In the genomic region with DNA sequence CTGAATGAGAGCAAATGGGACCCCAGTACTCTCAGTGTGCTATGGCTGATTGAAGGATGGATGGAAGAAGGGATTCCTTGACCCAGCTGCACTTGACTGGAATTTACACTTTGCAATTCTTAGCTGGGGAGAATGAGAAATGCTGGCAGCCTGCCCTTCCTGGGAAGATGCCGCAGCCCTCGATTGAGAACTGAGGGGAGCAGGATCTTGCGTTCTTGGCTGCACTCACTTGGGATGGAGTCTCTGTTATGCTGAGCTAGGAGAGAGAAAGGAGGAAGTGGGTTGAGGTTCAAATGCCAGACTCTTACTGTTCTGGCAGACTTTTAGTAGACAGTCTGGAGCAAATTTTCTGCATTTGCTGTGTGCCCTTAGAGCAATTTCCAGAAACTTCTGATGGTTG, we compare ENCODE assay signal across 20 cellular contexts.
DNase-seq lines count a peak whose midpoint lies in the region; ATAC-seq and TF ChIP-seq lines count a peak whose summit lies in the region.
"Had no signal": no experiment of that assay in that cellular context is flagged by ENCODE, and none has a peak within 500 bp of the region (broad histone marks: within the 10 kb centered on the region; RNA-seq: fewer than 3 reads in every experiment).

No MANE protein-coding gene starts in this region.

- H3K9me3 ChIP-seq in MG63 (0 out of 2 replicates have a peak, but pooled peaks cover 2% of the 10 kb centered on the region), gastroesophageal sphincter (no peaks in the 10 kb centered on the region), trophoblast cell (ENCODE audit: insufficient read depth, low read depth, low read length) (peaks cover 8% of the 10 kb centered on the region)

- H3K4me3 ChIP-seq in MG63 (no peak overlapping the region), gastroesophageal sphincter (no peak overlapping the region), trophoblast cell (ENCODE audit: low read depth, low read length) (no peak overlapping the region)
- H3K4me3 ChIP-seq: GM12878 had no signal

- H3K27me3 ChIP-seq in MG63 (0 out of 2 replicates have a peak, but pooled peaks cover 2% of the 10 kb centered on the region), gastroesophageal sphincter (no peaks in the 10 kb centered on the region), trophoblast cell (ENCODE audit: insufficient read depth, low read length) (no peaks in the 10 kb centered on the region)

- H2BK12ac ChIP-seq in trophoblast cell (ENCODE audit: low read length), result no peak overlapping the region

- H3K4me2 ChIP-seq in trophoblast cell (ENCODE audit: low read length), result no peak overlapping the region

- H3K23ac ChIP-seq in trophoblast cell (ENCODE audit: low read length), result no peak overlapping the region

- H3K18ac ChIP-seq in trophoblast cell (ENCODE audit: low read length), result no peak overlapping the region

- H3K36me3 ChIP-seq in MG63, result no peaks in the 10 kb centered on the region
- H3K36me3 ChIP-seq in gastroesophageal sphincter, result no peaks in the 10 kb centered on the region
- no peaks in the 10 kb centered on the region for H3K36me3 ChIP-seq in trophoblast cell (ENCODE audit: control insufficient read depth in 1 of 2, insufficient read depth in 2 of 2, low read length in 2 of 2)

- H4K91ac ChIP-seq in trophoblast cell (ENCODE audit: low read depth, low read length), result no peak overlapping the region

- no peaks in the 10 kb centered on the region for H3K79me1 ChIP-seq in trophoblast cell (ENCODE audit: low read length)

- H3K4ac ChIP-seq in trophoblast cell (ENCODE audit: low read depth, low read length), result no peak overlapping the region

- H3K9ac ChIP-seq in trophoblast cell (ENCODE audit: low read length), result peak overlapping the region; percentile 10

- H2BK120ac ChIP-seq in trophoblast cell (ENCODE audit: insufficient read depth, low read length, poor library complexity), result no peak overlapping the region

- WGBS in gastroesophageal sphincter (ENCODE audit: low coverage in 1 of 2), 2 donors, result 27 to 32% methylated on average over 2 to 3 of the region's 3 CpGs
- WGBS in trophoblast cell (ENCODE audit: extremely low coverage, insufficient coverage, insufficient read length), result no CpG with 5 or more reads among the region's 3 CpGs

- DNase-seq in AG08395 (ENCODE audit: low spot score) (peak; percentile 16), MG63 (peak; percentile 24), trophoblast cell (no peak), D341Med (ENCODE audit: low spot score) (no peak), kidney tubule cell (ENCODE audit: low spot score) (no peak)
- DNase-seq: COR-L47; HFFc6; KG1; NCI-H1092; NCI-H1694; NCI-H2107; NCI-H345; NCI-H69; NK-92 treated with Interleukin-12 subunit alpha and Interleukin-12 subunit beta, amount 100 ng/mL, for 24 hours; OCI-M1; RPMI8226 had no signal

- no peak for TF ChIP-seq CTCF in gastroesophageal sphincter (IDR thresholded peaks at IDR 0.05)

- H4K12ac ChIP-seq in trophoblast cell (ENCODE audit: low read depth, low read length), result no peak overlapping the region

- no peak overlapping the region for H2AFZ ChIP-seq in trophoblast cell (ENCODE audit: insufficient read depth, low read length, poor library complexity)

- H3K4me1 ChIP-seq in gastroesophageal sphincter, result peaks cover 0 to 24% (median 7%) of the 10 kb centered on the region in 3 donors
- H3K4me1 ChIP-seq in trophoblast cell (ENCODE audit: control insufficient read depth in 1 of 2, insufficient read depth in 2 of 2, low read length in 2 of 2), result no peaks in the 10 kb centered on the region

- H3K27ac ChIP-seq in gastroesophageal sphincter (peak overlapping the region in 3 of 4 donors; percentile 2 to 25 (median 21)), trophoblast cell (ENCODE audit: low read depth, low read length) (no peak overlapping the region)

- ATAC-seq in gastroesophageal sphincter (no peak), GM18870 (IDR thresholded peaks at IDR 0.05; ENCODE audit: unreplicated experiment) (no peak), GM21367 (IDR thresholded peaks at IDR 0.05; ENCODE audit: unreplicated experiment) (no peak)
- ATAC-seq: GM12878 had no signal

- no peak for TF ChIP-seq POLR2A in gastroesophageal sphincter (IDR thresholded peaks at IDR 0.05)

- TF ChIP-seq EP300 in gastroesophageal sphincter (IDR thresholded peaks at IDR 0.05), result no peak

- no peak overlapping the region for H2BK5ac ChIP-seq in trophoblast cell (ENCODE audit: low read depth, low read length, poor library complexity)

- no peak overlapping the region for H4K8ac ChIP-seq in trophoblast cell (ENCODE audit: low read depth, low read length)

- no peak overlapping the region for H2AK5ac ChIP-seq in trophoblast cell (ENCODE audit: low read length)

- H3K79me2 ChIP-seq in trophoblast cell (ENCODE audit: control insufficient read depth, insufficient read depth, low read length, poor library complexity), result no peaks in the 10 kb centered on the region

- H3K14ac ChIP-seq in trophoblast cell (ENCODE audit: low read length), result no peak overlapping the region

Comparison
In these comparisons a context has a peak if more than half of its experiments do, and no peak if none do; other contexts are left out.
1. DNase-seq: peak in AG08395 (single experiment) and MG63 (single experiment); none in trophoblast cell (0 of 2), D341Med (single experiment) and kidney tubule cell (single experiment).